13 cellular contexts compared by ENCODE assay signal in genomic region chr22:38882480-38882879, GRCh38. TPM values are rescaled to one million over a fixed set of nuclear protein-coding genes. Genes with fewer than 3 reads are reported as not detected.
DNase-seq lines count a peak whose midpoint lies in the region; ATAC-seq and TF ChIP-seq lines count a peak whose summit lies in the region.
"Had no signal": no experiment of that assay in that cellular context is flagged by ENCODE, and none has a peak within 500 bp of the region (broad histone marks: within the 10 kb centered on the region; RNA-seq: fewer than 3 reads in every experiment).

No MANE protein-coding gene starts in this region.

- H3K4me2 ChIP-seq in fibroblast of lung (ENCODE audit: extremely low read depth, insufficient read depth, low read length): peak overlapping the region; percentile 44

- H3K27ac ChIP-seq in fibroblast of lung (ENCODE audit: insufficient read depth, low read length) (no peak overlapping the region), urinary bladder (ENCODE audit: low read depth) (peak overlapping the region; percentile 34)
- H3K27ac ChIP-seq: RWPE1 had no signal

- peaks cover 17 to 35% (median 25%) of the 10 kb centered on the region in 4 donors for H3K4me1 Mint-ChIP-seq in naive thymus-derived CD8-positive, alpha-beta T cell
- H3K4me1 Mint-ChIP-seq: endodermal cell, immature natural killer cell had no signal

- peaks cover 0 to 5% (median 0%) of the 10 kb centered on the region in 5 donors for H3K27me3 Mint-ChIP-seq in naive thymus-derived CD8-positive, alpha-beta T cell

- no peak overlapping the region for H3K9ac ChIP-seq in fibroblast of lung (ENCODE audit: insufficient read depth, low read length)

- peak overlapping the region; percentile 14 for H2AFZ ChIP-seq in fibroblast of lung (ENCODE audit: low read length)

- H3K36me3 ChIP-seq in fibroblast of lung (ENCODE audit: control insufficient read depth, insufficient read depth, low read length) (no peaks in the 10 kb centered on the region), urinary bladder (ENCODE audit: insufficient read depth) (no peaks in the 10 kb centered on the region)

- no peak for ATAC-seq in naive thymus-derived CD8-positive, alpha-beta T cell
- ATAC-seq in HG02610 (IDR thresholded peaks at IDR 0.05; ENCODE audit: unreplicated experiment): no peak

- no peaks in the 10 kb centered on the region for H3K9me3 Mint-ChIP-seq in naive thymus-derived CD8-positive, alpha-beta T cell
- H3K9me3 Mint-ChIP-seq: immature natural killer cell had no signal

- no peak overlapping the region for H3K4me3 ChIP-seq in fibroblast of lung (replicated peaks in 1 of 4; ENCODE audit: control extremely low read depth in 1 of 4, insufficient read depth in 1 of 4, low read depth in 3 of 4, low read length in 4 of 4)
- H3K4me3 ChIP-seq in urinary bladder (ENCODE audit: low read depth, low read length): no peak overlapping the region

- POLR2A ChIA-PET in naive thymus-derived CD8-positive, alpha-beta T cell (lab: Charles Lee): no interaction called here

- H3K4me1 ChIP-seq in fibroblast of lung (ENCODE audit: control insufficient read depth, extremely low read depth, insufficient read depth, low read length) (peaks cover 12% of the 10 kb centered on the region), urinary bladder (ENCODE audit: insufficient read depth) (no peaks in the 10 kb centered on the region)

- H3K27ac Mint-ChIP-seq in naive thymus-derived CD8-positive, alpha-beta T cell: peak overlapping the region; percentile 52 to 90 (median 76)
- H3K27ac Mint-ChIP-seq: endodermal cell, immature natural killer cell had no signal

- no peaks in the 10 kb centered on the region for H3K27me3 ChIP-seq in fibroblast of lung (ENCODE audit: control insufficient read depth, insufficient read depth, low read length)

- H3K9me3 ChIP-seq in fibroblast of lung (ENCODE audit: control insufficient read depth, insufficient read depth, low read depth, low read length): no peaks in the 10 kb centered on the region

- H3K4me3 Mint-ChIP-seq in naive thymus-derived CD8-positive, alpha-beta T cell: peak overlapping the region in 9 of 10 donors; percentile 20 to 81 (median 50)
- H3K4me3 Mint-ChIP-seq: endodermal cell, immature natural killer cell had no signal

- 22% methylated on average over 7 of the region's 7 CpGs for WGBS in urinary bladder

- no peaks in the 10 kb centered on the region for H4K20me1 ChIP-seq in fibroblast of lung (ENCODE audit: control insufficient read depth, extremely low read depth, insufficient read depth, low read length)

- H3K79me2 ChIP-seq in fibroblast of lung (ENCODE audit: control insufficient read depth, insufficient read depth, low read length): no peaks in the 10 kb centered on the region

- peak; percentile 54 for DNase-seq in activated effector memory CD4-positive, alpha-beta T cell treated with anti-CD3 and anti-CD28 coated beads, Interleukin-2, amount 50 U/mL, for 16 hours
- DNase-seq in activated effector memory CD4-positive, alpha-beta T cell treated with Interleukin-2 at 50 U/mL for 16 hours: no peak
- DNase-seq in fibroblast of lung (ENCODE audit: low read depth in 2 of 2) (peak in 1 of 2 donors; percentile 74), superior temporal gyrus (ENCODE audit: extremely low spot score) (no peak), mucosa of gallbladder (ENCODE audit: low spot score) (no peak)
- no peak for DNase-seq in naive thymus-derived CD8-positive, alpha-beta T cell
- DNase-seq: activated naive CD4-positive, alpha-beta T cell; endodermal cell; immature natural killer cell; NCI-H187 treated with DMSO at 0.1 percent for 48 hours had no signal

- no peak for TF ChIP-seq CTCF in fibroblast of lung (conservative IDR thresholded peaks at IDR 0.05 in 1 of 2, IDR thresholded peaks at IDR 0.05 in 1 of 2; ENCODE audit: low read depth in 1 of 2, low read length in 2 of 2)

- H3K36me3 Mint-ChIP-seq in naive thymus-derived CD8-positive, alpha-beta T cell: no peaks in the 10 kb centered on the region
- H3K36me3 Mint-ChIP-seq: immature natural killer cell had no signal

RNA-seq across cellular contexts. Expression of gene CBX6, which starts 10.5 kb away (rescaled TPM):
- total RNA-seq in fibroblast of lung (45.7 and 53.8 TPM in 2 replicates), urinary bladder (43.1 TPM), mucosa of gallbladder (97.5 TPM)
- polyA plus RNA-seq in fibroblast of lung (20.3 and 25.5 TPM in 2 replicates), urinary bladder (82.0 TPM)
- polyA plus RNA-seq in fibroblast of lung (2012): 43.3 and 49.6 TPM in 2 replicates
- 110 and 129 TPM in 2 replicates for polyA minus RNA-seq in fibroblast of lung (ENCODE audit: low replicate concordance)
- 10 to 100 TPM; 66.7 TPM for total RNA-seq in naive thymus-derived CD8-positive, alpha-beta T cell
- polyA plus RNA-seq in naive thymus-derived CD8-positive, alpha-beta T cell: 1 to 10 TPM; 5.8 to 6.5 (median 6.4) TPM

RNA-seq across cellular contexts. Expression of gene NPTXR, which starts 38.7 kb away (rescaled TPM):
- total RNA-seq in fibroblast of lung: 1.0 and 2.0 TPM in 2 replicates
- polyA plus RNA-seq in fibroblast of lung: 0.84 and 1.0 TPM in 2 replicates
- polyA plus RNA-seq in fibroblast of lung (2012): 1.2 and 1.4 TPM in 2 replicates
- polyA minus RNA-seq in fibroblast of lung (ENCODE audit: low replicate concordance): 2.9 and 3.9 TPM in 2 replicates
- total RNA-seq in naive thymus-derived CD8-positive, alpha-beta T cell: 10 to 100 TPM; 11.3 to 12.6 TPM
- 1 to 10 TPM in 1 of 3 donors, under 1 TPM in 2; 0.73 to 1.1 (median 0.87) TPM for polyA plus RNA-seq in naive thymus-derived CD8-positive, alpha-beta T cell
- total RNA-seq in urinary bladder: 4.2 TPM
- polyA plus RNA-seq in urinary bladder: 15.1 TPM
- 15.0 TPM for total RNA-seq in mucosa of gallbladder
